In the genomic region with DNA sequence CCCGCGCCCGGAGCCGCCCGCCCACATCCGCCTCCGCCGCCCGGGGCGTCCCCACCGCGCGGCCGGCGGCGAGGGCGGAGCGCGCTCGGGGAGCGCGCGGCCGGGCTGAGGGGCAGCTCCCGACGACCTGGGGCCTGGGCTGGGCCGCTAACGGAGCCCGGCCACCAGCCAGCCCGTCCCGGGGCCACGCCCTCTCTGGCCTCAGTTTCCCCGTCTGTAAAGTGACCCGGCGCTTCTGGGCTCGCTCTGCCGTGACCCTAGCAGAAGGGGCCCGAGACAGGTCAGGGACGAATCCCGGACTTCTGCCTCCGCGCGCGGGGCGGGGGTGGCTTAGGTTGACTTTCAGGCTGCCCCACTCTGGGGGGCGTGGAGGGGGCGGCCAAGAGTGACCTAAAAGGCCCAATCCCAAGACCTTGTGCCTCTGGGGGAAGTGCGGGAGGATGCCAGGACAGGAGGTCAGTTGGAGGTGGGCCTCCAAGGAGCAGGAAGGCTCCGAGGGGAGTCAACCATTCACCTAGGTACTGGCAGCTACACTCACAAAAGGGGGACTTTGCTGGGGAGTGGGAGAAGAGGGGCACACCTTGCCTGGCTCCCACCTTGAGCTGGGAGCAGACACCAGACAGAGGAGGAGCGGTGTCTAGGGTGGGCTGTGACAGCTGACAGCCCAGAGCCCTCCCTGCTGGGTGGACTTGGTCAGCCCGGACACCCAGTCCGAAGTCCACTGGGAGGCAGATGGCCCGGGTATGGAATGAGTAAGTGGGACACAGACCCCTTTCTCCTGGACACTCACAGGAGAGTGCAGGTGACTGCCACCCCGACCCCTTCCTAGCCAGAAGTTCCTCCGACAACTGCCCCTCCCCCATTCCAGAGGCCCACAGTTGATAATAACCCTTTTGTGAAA, we compare ENCODE assay signal across 8 cellular contexts. TPM values are rescaled to one million over a fixed set of nuclear protein-coding genes. Genes with fewer than 3 reads are reported as not detected.
DNase-seq lines count a peak whose midpoint lies in the region; ATAC-seq and TF ChIP-seq lines count a peak whose summit lies in the region.

No MANE protein-coding gene starts in this region.

- no peaks in the 10 kb centered on the region for H3K9me3 ChIP-seq in BE2C
- H3K9me3 ChIP-seq in neutrophil, result no peaks in the 10 kb centered on the region

- peak overlapping the region; percentile 61 for H3K27ac ChIP-seq in neutrophil

- peak; percentile 72 for DNase-seq in BE2C
- peak; percentile 80 for DNase-seq in NCI-H69 (lab: John Stamatoyannopoulos, UW)
- peak; percentile 47 for DNase-seq in activated T-helper 9 cell treated with anti-CD3 and anti-CD28 coated beads, Interleukin-2, amount 50 U/mL, for 16 hours (ENCODE audit: low read depth)
- DNase-seq in fibroblast of villous mesenchyme (ENCODE audit: low read depth), result peak; percentile 35
- DNase-seq in superior temporal gyrus (ENCODE audit: extremely low spot score), result no peak

- H3K4me1 ChIP-seq in BE2C (peaks cover 20% of the 10 kb centered on the region), neutrophil (ENCODE audit: control insufficient read depth in 1 of 2, insufficient read depth in 1 of 2, low read depth in 1 of 2, low read length in 1 of 2) (peaks cover 23 to 33% of the 10 kb centered on the region in 2 experiments)

- no peak for TF ChIP-seq CTCF in BE2C (IDR thresholded peaks at IDR 0.05; ENCODE audit: low read depth, low read length)
- TF ChIP-seq CTCF in fibroblast of villous mesenchyme (IDR thresholded peaks at IDR 0.05; ENCODE audit: insufficient read depth, low read depth, low read length), result no peak
- TF ChIP-seq CTCF in neutrophil (IDR thresholded peaks at IDR 0.05), result no peak

- H3K4me3 ChIP-seq in BE2C (ENCODE audit: low read depth, low read length) (peak overlapping the region; percentile 41), fibroblast of villous mesenchyme (ENCODE audit: low read depth, low read length) (peak overlapping the region; percentile 51), neutrophil (ENCODE audit: low read depth in 1 of 2, low read length in 1 of 2) (peak overlapping the region; percentile 56 to 66)

- H3K27me3 ChIP-seq in BE2C (peaks cover 4% of the 10 kb centered on the region), neutrophil (peaks cover 50% of the 10 kb centered on the region)

- peaks cover 14% of the 10 kb centered on the region for H3K36me3 ChIP-seq in BE2C
- H3K36me3 ChIP-seq in neutrophil, result peaks cover 16% of the 10 kb centered on the region

- ATAC-seq in GM19351 (IDR thresholded peaks at IDR 0.05; ENCODE audit: unreplicated experiment) (peak; percentile 44), GM21717 (IDR thresholded peaks at IDR 0.05; ENCODE audit: unreplicated experiment) (no peak)

RNA-seq across cellular contexts. Expression of a gene that starts 0.5 kb away (rescaled TPM):
- polyA plus RNA-seq in BE2C (2012; ENCODE audit: insufficient read depth, insufficient read length, low read depth), result 185 TPM
- total RNA-seq in fibroblast of villous mesenchyme, result 233 and 261 TPM in 2 replicates

RNA-seq across cellular contexts. Expression of a gene that starts 4.9 kb away (rescaled TPM):
- polyA plus RNA-seq in BE2C (2012; ENCODE audit: insufficient read depth, insufficient read length, low read depth), result 3.3 TPM
- total RNA-seq in fibroblast of villous mesenchyme, result 3.5 and 4.3 TPM in 2 replicates

RNA-seq across cellular contexts. Expression of a gene that starts 43.1 kb away (rescaled TPM):
- 407 TPM for polyA plus RNA-seq in BE2C (2012; ENCODE audit: insufficient read depth, insufficient read length, low read depth)
- 67.8 and 73.8 TPM in 2 replicates for total RNA-seq in fibroblast of villous mesenchyme
